5 cellular contexts compared by ENCODE assay signal in genomic region chr2:138762515-138762914, GRCh38. TPM values are rescaled to one million over a fixed set of nuclear protein-coding genes. Genes with fewer than 3 reads are reported as not detected.
"Had no signal": no experiment of that assay in that cellular context is flagged by ENCODE, and none has a peak within 500 bp of the region (broad histone marks: within the 10 kb centered on the region; RNA-seq: fewer than 3 reads in every experiment).

No MANE protein-coding gene starts in this region.

- H3K4me3 ChIP-seq: GM23338 had no signal

- H2AFZ ChIP-seq: GM23338 had no signal

- H3K4me2 ChIP-seq: GM23338 had no signal

- DNase-seq: H9, HCEC 1CT, IMR-90 had no signal

RNA-seq across cellular contexts. Expression of gene NXPH2, which starts 17.7 kb away (rescaled TPM):
- total RNA-seq: HT-29, IMR-90 had no signal
- polyA plus RNA-seq: IMR-90 had no signal
